13 cellular contexts compared by ENCODE assay signal in the genomic region with DNA sequence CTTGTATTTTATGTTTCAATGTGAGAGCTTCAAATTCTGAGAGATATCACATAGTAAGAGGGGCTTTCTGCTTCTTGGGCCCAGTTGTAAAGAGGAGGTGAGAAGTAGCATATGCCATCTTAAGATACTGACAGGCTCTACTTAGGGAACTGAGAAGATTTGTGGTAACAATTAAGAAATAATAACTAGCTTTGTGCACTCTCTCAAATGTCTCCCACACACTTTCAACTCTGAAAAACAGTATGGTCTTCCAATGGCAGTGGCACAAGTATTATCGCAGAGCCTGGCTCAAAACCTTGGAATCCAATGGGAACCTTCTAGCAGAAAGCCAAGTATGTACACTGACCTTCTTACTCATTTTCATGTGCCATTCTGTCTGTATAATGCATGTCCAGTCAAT.
"Had no signal": no experiment of that assay in that cellular context is flagged by ENCODE, and none has a peak within 500 bp of the region (broad histone marks: within the 10 kb centered on the region; RNA-seq: fewer than 3 reads in every experiment).

No MANE protein-coding gene starts in this region.

- H3K27ac ChIP-seq: adrenal gland, body of pancreas, epithelial cell of prostate, parathyroid adenoma, skin epidermis, thyroid gland had no signal

- DNase-seq: activated CD4-positive, alpha-beta T cell treated with anti-CD3 and anti-CD28 coated beads, Interleukin-2, amount 50 U/mL, for 1 hour; activated naive CD4-positive, alpha-beta T cell treated with anti-CD3 and anti-CD28 coated beads, Interleukin-2, amount 50 U/mL, for 16 hours; adrenal gland; body of pancreas; effector memory CD4-positive, alpha-beta T cell; glutamatergic neuron; left cardiac atrium; naive thymus-derived CD4-positive, alpha-beta T cell; retina; thyroid gland had no signal

- H2AFZ ChIP-seq: parathyroid adenoma had no signal

- H3K9me3 ChIP-seq: adrenal gland, body of pancreas, thyroid gland had no signal

- H3K9ac ChIP-seq: parathyroid adenoma had no signal

- H3K4me1 ChIP-seq: adrenal gland, body of pancreas, parathyroid adenoma, thyroid gland had no signal

- H3K4me3 ChIP-seq: adrenal gland, body of pancreas, skin epidermis, thyroid gland had no signal

- H3K27me3 ChIP-seq: adrenal gland, body of pancreas, thyroid gland had no signal

- H3K36me3 ChIP-seq: adrenal gland, thyroid gland had no signal

- ATAC-seq: body of pancreas; left cardiac atrium; naive thymus-derived CD4-positive, alpha-beta T cell had no signal
